Comparison of ENCODE assay signal across 8 cellular contexts in the genomic region with DNA sequence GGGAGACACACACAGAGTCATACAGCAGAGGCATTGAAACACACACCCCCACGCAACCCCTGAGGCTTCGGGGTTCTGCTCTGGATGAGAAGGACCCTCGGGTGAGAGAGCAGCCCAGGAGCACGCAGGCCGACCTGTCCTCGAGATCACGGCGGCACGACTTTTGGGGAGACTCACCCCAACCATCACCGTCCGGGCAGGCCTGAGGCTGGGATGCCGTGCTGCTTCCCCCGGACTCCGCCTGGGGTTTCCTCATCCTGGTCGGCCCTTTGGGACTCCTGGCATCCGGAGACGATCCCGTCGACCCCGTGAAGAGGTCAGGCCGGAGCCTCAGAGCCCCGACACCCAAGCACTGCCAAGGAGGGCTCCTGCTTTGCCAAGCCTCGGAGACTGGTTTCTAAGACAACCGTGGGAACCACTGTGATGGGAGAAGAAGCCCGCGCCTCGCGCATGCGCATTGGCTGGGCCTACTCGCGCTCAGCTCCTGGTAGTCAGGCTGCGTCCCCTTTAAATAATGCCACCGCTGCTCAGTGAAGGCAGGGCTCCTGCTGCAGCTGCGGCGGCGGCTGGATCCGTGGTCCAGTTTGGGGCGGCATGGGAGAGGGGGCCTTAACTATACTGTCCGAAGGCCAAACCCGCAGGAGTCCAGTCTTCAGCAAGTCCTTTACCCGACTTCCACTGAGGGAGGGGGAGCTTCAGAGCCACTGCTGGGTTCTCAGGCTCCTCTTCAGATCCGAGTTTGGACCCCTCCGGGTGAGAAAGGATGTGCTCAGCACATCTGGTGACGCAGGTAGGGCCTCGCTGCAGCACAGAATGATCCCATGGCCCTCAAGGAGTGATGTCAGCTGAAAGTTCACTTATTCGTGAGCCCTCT.
A peak's percentile ranks its signal among the peaks of the same experiment; 100 is the strongest.
DNase-seq lines count a peak whose midpoint lies in the region; ATAC-seq, FAIRE-seq and TF ChIP-seq lines count a peak whose summit lies in the region.

No MANE protein-coding gene starts in this region.

- ATAC-seq in HG02642 (IDR thresholded peaks at IDR 0.05; ENCODE audit: poor library complexity, unreplicated experiment) (peak; percentile 63), Panc1 (peak; percentile 68), pancreas (peak; percentile 79 to 91 (median 88)), upper lobe of left lung (ENCODE audit: low FRiP score in 2 of 2) (peak; percentile 84 to 92), HG03565 (IDR thresholded peaks at IDR 0.05; ENCODE audit: unreplicated experiment) (no peak)

- in situ Hi-C loops in Panc1 (cut with HindIII; ENCODE audit: low pct_unique_long_range_greater_than_20kb, low sequenced_read_pairs), result no loop called here

- H3K4me1 Mint-ChIP-seq in CD8-positive, alpha-beta memory T cell, result peaks cover 31 to 45% (median 36%) of the 10 kb centered on the region in 3 donors
- peaks cover 12% of the 10 kb centered on the region for H3K4me1 Mint-ChIP-seq in activated naive CD8-positive, alpha-beta T cell treated with anti-CD3 and anti-CD28 coated beads for 36 hours

- peaks cover 40 to 45% of the 10 kb centered on the region in 2 donors for H3K27me3 Mint-ChIP-seq in CD8-positive, alpha-beta memory T cell
- peaks cover 61% of the 10 kb centered on the region for H3K27me3 Mint-ChIP-seq in activated naive CD8-positive, alpha-beta T cell treated with anti-CD3 and anti-CD28 coated beads for 36 hours

- H3K9me3 Mint-ChIP-seq in CD8-positive, alpha-beta memory T cell, result peaks cover 0 to 8% (median 0%) of the 10 kb centered on the region in 5 donors
- H3K9me3 Mint-ChIP-seq in activated naive CD8-positive, alpha-beta T cell treated with anti-CD3 and anti-CD28 coated beads for 36 hours, result no peaks in the 10 kb centered on the region

- H3K27me3 ChIP-seq in CD8-positive, alpha-beta memory T cell (ENCODE audit: insufficient read depth, low read length, poor library complexity, severe bottlenecking), result no peaks in the 10 kb centered on the region
- no peaks in the 10 kb centered on the region for H3K27me3 ChIP-seq in Panc1 (ENCODE audit: control insufficient read depth, insufficient read depth, low read length)
- peaks cover 62% of the 10 kb centered on the region for H3K27me3 ChIP-seq in cardiac muscle cell
- H3K27me3 ChIP-seq in pancreas, result no peaks in the 10 kb centered on the region
- no peaks in the 10 kb centered on the region for H3K27me3 ChIP-seq in upper lobe of left lung

- 22 to 24% methylated on average over 41 to 46 of the region's 46 CpGs for WGBS in pancreas, 2 donors
- 31 to 40% methylated on average over 14 to 40 of the region's 46 CpGs for WGBS in upper lobe of left lung, 2 donors

- no peak for TF ChIP-seq POLR2A in upper lobe of left lung (IDR thresholded peaks at IDR 0.05)

- no peak for TF ChIP-seq CTCF in Panc1 (IDR thresholded peaks at IDR 0.05)
- TF ChIP-seq CTCF in cardiac muscle cell (IDR thresholded peaks at IDR 0.05; ENCODE audit: low read depth, low read length), result no peak
- no peak for TF ChIP-seq CTCF in pancreas (IDR thresholded peaks at IDR 0.05)
- no peak for TF ChIP-seq CTCF in upper lobe of left lung (IDR thresholded peaks at IDR 0.05)

- H3K9me3 ChIP-seq in CD8-positive, alpha-beta memory T cell (ENCODE audit: low read length), result no peaks in the 10 kb centered on the region
- H3K9me3 ChIP-seq in Panc1 (ENCODE audit: control insufficient read depth, insufficient read depth, low read depth, low read length) (no peaks in the 10 kb centered on the region), cardiac muscle cell (ENCODE audit: low read depth) (no peaks in the 10 kb centered on the region), pancreas (no peaks in the 10 kb centered on the region), upper lobe of left lung (no peaks in the 10 kb centered on the region)

- POLR2A ChIA-PET in CD8-positive, alpha-beta memory T cell (lab: Charles Lee), result no interaction called here
- POLR2A ChIA-PET in Panc1 (lab: Charles Lee), result no interaction called here

- H3K36me3 Mint-ChIP-seq in CD8-positive, alpha-beta memory T cell, result no peaks in the 10 kb centered on the region
- no peaks in the 10 kb centered on the region for H3K36me3 Mint-ChIP-seq in activated naive CD8-positive, alpha-beta T cell treated with anti-CD3 and anti-CD28 coated beads for 36 hours

- no peak for TF ChIP-seq EP300 in upper lobe of left lung (IDR thresholded peaks at IDR 0.05)

- H3K27ac Mint-ChIP-seq in CD8-positive, alpha-beta memory T cell, result peak overlapping the region in 2 of 8 donors; percentile 8 to 17
- no peak overlapping the region for H3K27ac Mint-ChIP-seq in activated naive CD8-positive, alpha-beta T cell treated with anti-CD3 and anti-CD28 coated beads for 36 hours

- H3K4me1 ChIP-seq in CD8-positive, alpha-beta memory T cell (ENCODE audit: insufficient read depth, low read length), result peaks cover 8% of the 10 kb centered on the region
- no peaks in the 10 kb centered on the region for H3K4me1 ChIP-seq in Panc1 (ENCODE audit: control insufficient read depth, insufficient read depth, low read length)
- H3K4me1 ChIP-seq in cardiac muscle cell (ENCODE audit: low read depth), result no peaks in the 10 kb centered on the region
- H3K4me1 ChIP-seq in pancreas, result no peaks in the 10 kb centered on the region
- H3K4me1 ChIP-seq in upper lobe of left lung, result peaks cover 16 to 33% (median 20%) of the 10 kb centered on the region in 4 donors

- peak in 4 of 5 donors; percentile 62 to 73 (median 68) for DNase-seq in CD8-positive, alpha-beta memory T cell
- no peak for DNase-seq in Panc1 (ENCODE audit: low read depth, low spot score)
- peak; percentile 76 for DNase-seq in activated naive CD8-positive, alpha-beta T cell treated with anti-CD3 and anti-CD28 coated beads for 36 hours
- peak; percentile 84 to 88 for DNase-seq in cardiac muscle cell (ENCODE audit: low read depth in 1 of 2, low spot score in 1 of 2)
- DNase-seq in pancreas, result peak; percentile 60 to 93 (median 80)
- DNase-seq in upper lobe of left lung, result peak; percentile 69 to 94

- no peak for FAIRE-seq in pancreas (lab: Jason Lieb, UNC)

- no peak overlapping the region for H3K27ac ChIP-seq in CD8-positive, alpha-beta memory T cell (ENCODE audit: low read depth, low read length)
- no peak overlapping the region for H3K27ac ChIP-seq in Panc1 (ENCODE audit: low read length)
- H3K27ac ChIP-seq in cardiac muscle cell, result no peak overlapping the region
- no peak overlapping the region for H3K27ac ChIP-seq in pancreas
- H3K27ac ChIP-seq in upper lobe of left lung, result no peak overlapping the region

- intact Hi-C loops in Panc1 (cut with micrococcal nuclease; ENCODE audit: unreplicated experiment), result no loop called here
- intact Hi-C loops in pancreas (cut with DNase I), result no loop called here

- CTCF ChIA-PET in CD8-positive, alpha-beta memory T cell (lab: Charles Lee), result no interaction called here
- CTCF ChIA-PET in Panc1 (lab: Charles Lee), result no interaction called here

- H3K36me3 ChIP-seq in CD8-positive, alpha-beta memory T cell (ENCODE audit: insufficient read depth, low read length), result no peaks in the 10 kb centered on the region
- no peaks in the 10 kb centered on the region for H3K36me3 ChIP-seq in Panc1 (ENCODE audit: control insufficient read depth, insufficient read depth, low read length)
- H3K36me3 ChIP-seq in cardiac muscle cell, result no peaks in the 10 kb centered on the region
- H3K36me3 ChIP-seq in pancreas, result no peaks in the 10 kb centered on the region
- H3K36me3 ChIP-seq in upper lobe of left lung, result no peaks in the 10 kb centered on the region

- H3K4me3 ChIP-seq in CD8-positive, alpha-beta memory T cell (ENCODE audit: low read length), result peak overlapping the region; percentile 38
- H3K4me3 ChIP-seq in Panc1 (ENCODE audit: low read depth in 2 of 2, low read length in 2 of 2) (peak overlapping the region; percentile 18 to 33; a peak in 3 of 4 replicates), cardiac muscle cell (peak overlapping the region; percentile 35), pancreas (peak overlapping the region in 3 of 4 donors; percentile 23 to 41 (median 33)), upper lobe of left lung (peak overlapping the region in 3 of 4 donors; percentile 29 to 52 (median 49))

- peak overlapping the region in 6 of 7 donors; percentile 65 to 84 (median 70) for H3K4me3 Mint-ChIP-seq in CD8-positive, alpha-beta memory T cell
- H3K4me3 Mint-ChIP-seq in activated naive CD8-positive, alpha-beta T cell treated with anti-CD3 and anti-CD28 coated beads for 36 hours, result no peak overlapping the region

- no TSS peak for BruUV-seq in Panc1 (replicated peaks; lab: Mats Ljungman, UMichigan)
